1 cellular context compared by ENCODE assay signal in genomic region chr10:21173964-21174669, GRCh38.
TF ChIP-seq lines count a peak whose summit lies in the region.

No MANE protein-coding gene starts in this region.

TF ChIP-seq in HCT116, 20 proteins besides CTCF, POLR2A, EP300 and RAD21 (continued from another document):
- TF ChIP-seq POLR2AphosphoS5 (IDR thresholded peaks at IDR 0.05; ENCODE audit: low read depth, low read length), result peak; percentile 58
- TF ChIP-seq SRF (IDR thresholded peaks at IDR 0.05; ENCODE audit: low read depth), result no peak
- TF ChIP-seq CEBPB (IDR thresholded peaks at IDR 0.05; ENCODE audit: low read depth), result no peak; the same call in 1 of the 2 replicates
- peak; percentile 50 for TF ChIP-seq JUND (IDR thresholded peaks at IDR 0.05)
